ENCODE assay signal across 27 cellular contexts in the genomic region with DNA sequence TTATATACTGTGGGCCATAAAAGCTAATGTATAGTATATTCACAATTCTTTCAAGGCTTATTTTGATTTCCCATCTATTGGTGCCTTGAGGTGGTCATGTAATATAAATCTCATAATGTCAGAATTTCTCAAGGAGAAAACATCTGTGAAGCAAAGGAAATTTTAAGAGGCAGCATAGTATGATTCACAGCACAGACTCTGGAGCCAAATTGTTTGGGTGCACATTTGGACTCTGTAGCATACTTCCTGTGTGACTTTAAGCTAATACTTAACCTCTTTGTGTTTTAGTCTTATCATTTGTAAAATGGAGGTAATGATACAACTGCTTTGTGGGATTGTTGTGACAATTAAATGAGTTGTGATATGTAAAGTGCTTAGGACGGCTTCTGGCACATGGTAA.
A peak's percentile ranks its signal among the peaks of the same experiment; 100 is the strongest.
DNase-seq lines count a peak whose midpoint lies in the region; ATAC-seq, FAIRE-seq and TF ChIP-seq lines count a peak whose summit lies in the region.
"Had no signal": no experiment of that assay in that cellular context is flagged by ENCODE, and none has a peak within 500 bp of the region (broad histone marks: within the 10 kb centered on the region; RNA-seq: fewer than 3 reads in every experiment).

No MANE protein-coding gene starts in this region.

- H3K27me3 Mint-ChIP-seq in naive thymus-derived CD4-positive, alpha-beta T cell, result no peaks in the 10 kb centered on the region
- H3K27me3 Mint-ChIP-seq: activated B cell treated with CpG ODN at 0.5 μM for 24 hours; activated CD8-positive, alpha-beta memory T cell treated with anti-CD3 and anti-CD28 coated beads, Interleukin-2, amount 10 ng/mL, durations not matched to agents 7 days and 5 days; naive thymus-derived CD8-positive, alpha-beta T cell had no signal

- H3K27ac ChIP-seq in naive thymus-derived CD4-positive, alpha-beta T cell (ENCODE audit: low read depth, low read length), result no peak overlapping the region
- H3K27ac ChIP-seq: coronary artery, skin epidermis, transverse colon had no signal

- intact Hi-C loops in naive thymus-derived CD4-positive, alpha-beta T cell (cut with micrococcal nuclease), result no loop called here

- DNase-seq in AG10803 (ENCODE audit: low read depth), result peak; percentile 44
- peak; percentile 30 for DNase-seq in HCEC 1CT
- DNase-seq in astrocyte of the spinal cord (ENCODE audit: low read depth, low spot score), result peak; percentile 29
- DNase-seq in foreskin melanocyte, result peak; percentile 1
- DNase-seq in naive thymus-derived CD4-positive, alpha-beta T cell, result no peak
- no peak for DNase-seq in SW 1271 (lab: John Stamatoyannopoulos, UW)
- no peak for DNase-seq in RCC 7860 (ENCODE audit: low spot score)
- no peak for DNase-seq in COLO668 (lab: John Stamatoyannopoulos, UW; ENCODE audit: unreplicated experiment)
- DNase-seq: activated B cell treated with CpG ODN at 0.5 μM for 24 hours; activated CD8-positive, alpha-beta memory T cell treated with anti-CD3 and anti-CD28 coated beads, Interleukin-2, amount 10 ng/mL, durations not matched to agents 7 days and 5 days; activated naive CD4-positive, alpha-beta T cell treated with anti-CD3 and anti-CD28 coated beads for 36 hours; C1 segment of cervical spinal cord; DND-41; effector memory CD4-positive, alpha-beta T cell; islet precursor cell; naive thymus-derived CD8-positive, alpha-beta T cell; NCI-H1417 treated with DMSO at 0.1 percent for 48 hours; NCI-H345; NCI-H748 treated with DMSO at 0.1 percent for 48 hours; stimulated activated CD4-positive, alpha-beta T cell treated with anti-CD3 and anti-CD28 coated beads, Interleukin-1b, Interleukin-23, amount 100 ng/mL, for 48 hours; stimulated activated CD8-positive, alpha-beta memory T cell treated with anti-CD3 and anti-CD28 coated beads, Interleukin-4, amount 100 ng/mL, for 48 hours; transverse colon had no signal

- H3K27me3 ChIP-seq in naive thymus-derived CD4-positive, alpha-beta T cell (ENCODE audit: control insufficient read depth in 2 of 2, insufficient read depth in 2 of 2, low read length in 2 of 2), result no peaks in the 10 kb centered on the region
- H3K27me3 ChIP-seq: transverse colon had no signal

- no peak overlapping the region for H3K4me3 ChIP-seq in AG10803 (ENCODE audit: low read length)
- H3K4me3 ChIP-seq in astrocyte of the spinal cord (ENCODE audit: low read depth, low read length), result no peak overlapping the region
- no peak overlapping the region for H3K4me3 ChIP-seq in naive thymus-derived CD4-positive, alpha-beta T cell (ENCODE audit: low read length)
- H3K4me3 ChIP-seq: coronary artery, K562, skin epidermis, transverse colon had no signal

- CTCF ChIA-PET in naive thymus-derived CD4-positive, alpha-beta T cell (lab: Charles Lee), result no interaction called here

- H3K9me3 Mint-ChIP-seq in naive thymus-derived CD4-positive, alpha-beta T cell, result peaks cover 0 to 3% (median 0%) of the 10 kb centered on the region in 11 donors
- H3K9me3 Mint-ChIP-seq: activated B cell treated with CpG ODN at 0.5 μM for 24 hours had no signal

- H3K4me3 Mint-ChIP-seq in naive thymus-derived CD4-positive, alpha-beta T cell, result no peak overlapping the region
- H3K4me3 Mint-ChIP-seq: activated B cell treated with CpG ODN at 0.5 μM for 24 hours; activated CD8-positive, alpha-beta memory T cell treated with anti-CD3 and anti-CD28 coated beads, Interleukin-2, amount 10 ng/mL, durations not matched to agents 7 days and 5 days; activated naive CD4-positive, alpha-beta T cell treated with anti-CD3 and anti-CD28 coated beads for 36 hours; mesothelial cell of epicardium; naive thymus-derived CD8-positive, alpha-beta T cell had no signal

- H3K36me3 Mint-ChIP-seq in naive thymus-derived CD4-positive, alpha-beta T cell, result peaks cover 28 to 75% (median 42%) of the 10 kb centered on the region in 5 donors

- TF ChIP-seq CTCF in AG10803 (conservative IDR thresholded peaks at IDR 0.05; ENCODE audit: low read length) (no peak), astrocyte of the spinal cord (IDR thresholded peaks at IDR 0.05; ENCODE audit: low read depth, low read length) (no peak)

- no peak for ATAC-seq in naive thymus-derived CD4-positive, alpha-beta T cell
- ATAC-seq: activated CD8-positive, alpha-beta memory T cell treated with anti-CD3 and anti-CD28 coated beads, Interleukin-2, amount 10 ng/mL, durations not matched to agents 7 days and 5 days; K562; naive thymus-derived CD8-positive, alpha-beta T cell had no signal

- no peaks in the 10 kb centered on the region for H3K4me1 ChIP-seq in naive thymus-derived CD4-positive, alpha-beta T cell (ENCODE audit: control insufficient read depth in 2 of 2, insufficient read depth in 2 of 2, low read length in 2 of 2)
- H3K4me1 ChIP-seq: transverse colon had no signal

- no peaks in the 10 kb centered on the region for H3K9me3 ChIP-seq in naive thymus-derived CD4-positive, alpha-beta T cell (ENCODE audit: control insufficient read depth in 2 of 3, low read length in 3 of 3)
- H3K9me3 ChIP-seq: transverse colon had no signal

- POLR2A ChIA-PET in naive thymus-derived CD4-positive, alpha-beta T cell (lab: Charles Lee), result no interaction called here

- FAIRE-seq in RCC 7860 (lab: Jason Lieb, UNC), result no peak
- FAIRE-seq: bronchial epithelial cell, K562 had no signal

- H3K36me3 ChIP-seq in naive thymus-derived CD4-positive, alpha-beta T cell (ENCODE audit: control insufficient read depth in 2 of 3, insufficient read depth in 3 of 3, low read length in 3 of 3), result peaks cover 0 to 26% (median 7%) of the 10 kb centered on the region in 3 experiments

- no peak overlapping the region for H3K27ac Mint-ChIP-seq in naive thymus-derived CD4-positive, alpha-beta T cell
- H3K27ac Mint-ChIP-seq: activated B cell treated with CpG ODN at 0.5 μM for 24 hours; activated CD8-positive, alpha-beta memory T cell treated with anti-CD3 and anti-CD28 coated beads, Interleukin-2, amount 10 ng/mL, durations not matched to agents 7 days and 5 days; activated naive CD4-positive, alpha-beta T cell treated with anti-CD3 and anti-CD28 coated beads for 36 hours; mesothelial cell of epicardium; naive thymus-derived CD8-positive, alpha-beta T cell had no signal

- in situ Hi-C loops in astrocyte of the spinal cord (cut with HindIII; ENCODE audit: low sequenced_read_pairs), result no loop called here

- peaks cover 0 to 7% (median 3%) of the 10 kb centered on the region in 7 donors for H3K4me1 Mint-ChIP-seq in naive thymus-derived CD4-positive, alpha-beta T cell
- H3K4me1 Mint-ChIP-seq: activated B cell treated with CpG ODN at 0.5 μM for 24 hours, mesothelial cell of epicardium had no signal

Comparison
In these comparisons a context has a peak if more than half of its experiments do, and no peak if none do; other contexts are left out.
1. DNase-seq: peak in AG10803 (single experiment), HCEC 1CT (single experiment), astrocyte of the spinal cord (single experiment) and foreskin melanocyte (single experiment); none in naive thymus-derived CD4-positive, alpha-beta T cell (0 of 9), SW 1271 (0 of 2), RCC 7860 (single experiment) and COLO668 (single experiment).